In genomic region chr2:200525882-200526651, GRCh38 we compare ENCODE assay signal across 1 cellular context.
TF ChIP-seq lines count a peak whose summit lies in the region.

Gene SGO2 (plus strand): TSS chr2:200526207. CDS start chr2:200532976, 6,769 bp downstream.

TF ChIP-seq in HEK293, 187 proteins besides CTCF, POLR2A, EP300 and RAD21 (continued from another document):
- TF ChIP-seq BCL6B (tag by site-specific recombination; IDR thresholded peaks at IDR 0.05) (no peak), ZNF488 (tag by site-specific recombination; IDR thresholded peaks at IDR 0.05) (no peak), ZNF670 (tag by site-specific recombination; IDR thresholded peaks at IDR 0.05; ENCODE audit: low read depth) (no peak), KLF7 (tag by site-specific recombination; IDR thresholded peaks at IDR 0.05; ENCODE audit: borderline replicate concordance) (peak; percentile 39; the same call in 1 of the 2 replicates), BCL11B (tag by site-specific recombination; IDR thresholded peaks at IDR 0.05; ENCODE audit: low read depth) (no peak), ZNF560 (tag by site-specific recombination; IDR thresholded peaks at IDR 0.05; ENCODE audit: borderline replicate concordance) (no peak), ZNF292 (tag by site-specific recombination; IDR thresholded peaks at IDR 0.05; ENCODE audit: borderline replicate concordance, low read depth) (no peak), ZNF398 (tag by site-specific recombination; IDR thresholded peaks at IDR 0.05) (no peak), ZNF645 (tag by site-specific recombination; IDR thresholded peaks at IDR 0.05) (no peak), ZNF266 (tag by site-specific recombination; IDR thresholded peaks at IDR 0.05; ENCODE audit: low read depth) (no peak), ZNF146 (tag by site-specific recombination; IDR thresholded peaks at IDR 0.05) (no peak), ZNF596 (tag by site-specific recombination; IDR thresholded peaks at IDR 0.05) (no peak), ZNF639 (tag by site-specific recombination; IDR thresholded peaks at IDR 0.05) (no peak), ZNF501 (tag by site-specific recombination; IDR thresholded peaks at IDR 0.05) (peak; percentile 89), PBX3 (CRISPR knock-in tag; IDR thresholded peaks at IDR 0.05) (peak; percentile 72; the same call in 1 of the 2 replicates), ZNF530 (tag by site-specific recombination; IDR thresholded peaks at IDR 0.05; ENCODE audit: low read depth) (no peak), ZNF404 (tag by site-specific recombination; IDR thresholded peaks at IDR 0.05) (no peak), KLF16 (tag by site-specific recombination; IDR thresholded peaks at IDR 0.05) (peak; percentile 93), ZNF391 (tag by site-specific recombination; IDR thresholded peaks at IDR 0.05; ENCODE audit: borderline replicate concordance, low read depth) (no peak), ZBTB17 (tag by site-specific recombination; IDR thresholded peaks at IDR 0.05) (peak; percentile 96), AEBP2 (tag by site-specific recombination; IDR thresholded peaks at IDR 0.05; ENCODE audit: borderline replicate concordance) (no peak), ZNF571 (tag by site-specific recombination; IDR thresholded peaks at IDR 0.05) (no peak), ZBTB26 (tag by site-specific recombination; optimal IDR thresholded peaks at IDR 0.05) (peak; percentile 33), ZBTB49 (tag by site-specific recombination; IDR thresholded peaks at IDR 0.05; ENCODE audit: low read depth) (no peak), ZNF677 (tag by site-specific recombination; IDR thresholded peaks at IDR 0.05) (no peak), ZNF248 (tag by site-specific recombination; IDR thresholded peaks at IDR 0.05) (no peak), GLIS2 (tag by site-specific recombination; IDR thresholded peaks at IDR 0.05) (peak; percentile 93), PRDM6 (tag by site-specific recombination; IDR thresholded peaks at IDR 0.05) (no peak), ZNF426 (tag by site-specific recombination; IDR thresholded peaks at IDR 0.05) (no peak), ZNF561 (tag by site-specific recombination; IDR thresholded peaks at IDR 0.05; ENCODE audit: borderline replicate concordance) (no peak), ZNF10 (tag by site-specific recombination; IDR thresholded peaks at IDR 0.05) (no peak), REPIN1 (tag by site-specific recombination; IDR thresholded peaks at IDR 0.05; ENCODE audit: low read depth) (no peak)
